ENCODE assay signal across 1 cellular context in the genomic region with DNA sequence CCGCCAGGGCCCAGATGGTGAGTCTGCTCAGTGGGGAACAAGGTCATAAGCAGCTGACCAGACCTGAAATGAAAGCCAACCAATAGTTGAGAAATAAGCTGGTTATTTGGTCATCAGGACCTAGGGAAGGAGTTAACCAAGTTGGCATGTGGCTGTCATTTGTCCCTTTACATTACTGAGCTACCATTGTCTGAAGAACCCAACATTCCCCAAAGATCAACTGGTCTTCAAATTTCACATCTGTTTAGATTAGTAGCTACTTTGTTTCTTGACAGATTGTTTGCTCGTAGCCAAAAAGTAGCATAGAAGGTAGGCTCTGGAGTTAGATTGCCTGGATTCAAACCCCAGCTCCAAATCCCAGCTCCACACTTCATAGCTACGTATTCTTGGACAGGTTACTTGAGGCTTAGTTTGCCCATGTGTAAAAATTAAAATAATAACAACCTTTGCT.
TF ChIP-seq lines count a peak whose summit lies in the region.

No MANE protein-coding gene starts in this region.

TF ChIP-seq in H1, 55 proteins besides CTCF, POLR2A, EP300 and RAD21:
- no peak for TF ChIP-seq CBX5 (IDR thresholded peaks at IDR 0.05; ENCODE audit: low read depth, low read length)
- no peak for TF ChIP-seq ASH2L (IDR thresholded peaks at IDR 0.05; ENCODE audit: low read length)
- TF ChIP-seq, protein P1, sequence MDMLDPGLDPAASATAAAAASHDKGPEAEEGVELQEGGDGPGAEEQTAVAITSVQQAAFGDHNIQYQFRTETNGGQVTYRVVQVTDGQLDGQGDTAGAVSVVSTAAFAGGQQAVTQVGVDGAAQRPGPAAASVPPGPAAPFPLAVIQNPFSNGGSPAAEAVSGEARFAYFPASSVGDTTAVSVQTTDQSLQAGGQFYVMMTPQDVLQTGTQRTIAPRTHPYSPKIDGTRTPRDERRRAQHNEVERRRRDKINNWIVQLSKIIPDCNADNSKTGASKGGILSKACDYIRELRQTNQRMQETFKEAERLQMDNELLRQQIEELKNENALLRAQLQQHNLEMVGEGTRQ (IDR thresholded peaks at IDR 0.05; ENCODE audit: low read length) = no peak
- TF ChIP-seq POU5F1 (IDR thresholded peaks at IDR 0.05; ENCODE audit: low read depth, low read length) = no peak
- TF ChIP-seq SIRT6 (IDR thresholded peaks at IDR 0.05; ENCODE audit: low read length) = no peak
- TF ChIP-seq FOSL1 (IDR thresholded peaks at IDR 0.05; ENCODE audit: insufficient read depth, low read depth, low read length) = no peak
- no peak for TF ChIP-seq BCL11A (IDR thresholded peaks at IDR 0.05; ENCODE audit: low read depth in 2 of 2, low read length in 2 of 2)
- TF ChIP-seq KDM1A (IDR thresholded peaks at IDR 0.05; ENCODE audit: borderline replicate concordance, low read length) = no peak
- no peak for TF ChIP-seq SIN3A (conservative IDR thresholded peaks at IDR 0.05 in 1 of 2, IDR thresholded peaks at IDR 0.05 in 1 of 2; ENCODE audit: low read depth in 1 of 2, low read length in 2 of 2)
- no peak for TF ChIP-seq TAF1 (IDR thresholded peaks at IDR 0.05; ENCODE audit: low read depth, low read length)
- no peak for TF ChIP-seq SRF (IDR thresholded peaks at IDR 0.05; ENCODE audit: low read depth, low read length)
- TF ChIP-seq CEBPB (IDR thresholded peaks at IDR 0.05; ENCODE audit: low read depth, low read length) = no peak
- TF ChIP-seq BACH1 (IDR thresholded peaks at IDR 0.05; ENCODE audit: low read length) = no peak
- no peak for TF ChIP-seq RBBP5 (IDR thresholded peaks at IDR 0.05; ENCODE audit: borderline replicate concordance, low read depth, low read length)
- no peak for TF ChIP-seq YY1 (IDR thresholded peaks at IDR 0.05; ENCODE audit: low read depth, low read length)
